ENCODE assay signal across 1 cellular context in genomic region chr12:54000105-54000773, GRCh38.
TF ChIP-seq lines count a peak whose summit lies in the region.

Gene HOXC9, plus strand, starts transcription at chr12:54000161. Its CDS starts 28 bp downstream, at chr12:54000189.

TF ChIP-seq in K562, 482 proteins besides CTCF, POLR2A, EP300 and RAD21 (continued from another document and continues in another):
- no peak for TF ChIP-seq TARDBP (IDR thresholded peaks at IDR 0.05)
- no peak for TF ChIP-seq ILF3 (IDR thresholded peaks at IDR 0.05; ENCODE audit: borderline replicate concordance)
- no peak for TF ChIP-seq CCAR2 (IDR thresholded peaks at IDR 0.05; ENCODE audit: low read depth, low read length)
- no peak for TF ChIP-seq KLF10 (CRISPR knock-in tag; IDR thresholded peaks at IDR 0.05)
- TF ChIP-seq DPF2 (IDR thresholded peaks at IDR 0.05) = no peak
- TF ChIP-seq ETS2 (tag; IDR thresholded peaks at IDR 0.05; ENCODE audit: borderline replicate concordance, poor library complexity, severe bottlenecking) = no peak
- TF ChIP-seq ZNF263 (CRISPR knock-in tag; IDR thresholded peaks at IDR 0.05; ENCODE audit: borderline replicate concordance) = peak; percentile 64
- no peak for TF ChIP-seq KDM4B (IDR thresholded peaks at IDR 0.05; ENCODE audit: borderline replicate concordance in 2 of 2, low read depth in 1 of 2)
- peak; percentile 36; the same call in 1 of the 2 replicates for TF ChIP-seq HNRNPL (IDR thresholded peaks at IDR 0.05; ENCODE audit: low read depth, low read length)
- no peak for TF ChIP-seq MED1 (CRISPR knock-in tag; IDR thresholded peaks at IDR 0.05; ENCODE audit: borderline replicate concordance)
- peak; percentile 86; the same call in 1 of the 2 replicates for TF ChIP-seq ZNF830 (CRISPR knock-in tag; IDR thresholded peaks at IDR 0.05)
- TF ChIP-seq ZBTB26 (CRISPR knock-in tag; IDR thresholded peaks at IDR 0.05) = no peak
- no peak for TF ChIP-seq GATA2 (CRISPR knock-in tag; IDR thresholded peaks at IDR 0.05)
- no peak for TF ChIP-seq ZBTB9 (CRISPR knock-in tag; IDR thresholded peaks at IDR 0.05)
- peak; percentile 32 to 58; a peak in 2 of 4 replicates for TF ChIP-seq NONO (IDR thresholded peaks at IDR 0.05; ENCODE audit: low read depth in 2 of 2, low read length in 1 of 2)
- TF ChIP-seq SP1 (CRISPR knock-in tag; IDR thresholded peaks at IDR 0.05) = peak; percentile 56; the same call in 1 of the 2 replicates
- no peak for TF ChIP-seq HMG20A (CRISPR knock-in tag; conservative IDR thresholded peaks at IDR 0.05)
- no peak; the same call in 1 of the 2 replicates for TF ChIP-seq MYC (IDR thresholded peaks at IDR 0.05; ENCODE audit: low read depth, low read length)
- no peak for TF ChIP-seq MYC (CRISPR knock-in tag; IDR thresholded peaks at IDR 0.05; ENCODE audit: borderline replicate concordance, low read depth)
- no peak for TF ChIP-seq CBX5 (IDR thresholded peaks at IDR 0.05; ENCODE audit: borderline replicate concordance, low read depth)
- no peak for TF ChIP-seq JUN (IDR thresholded peaks at IDR 0.05; ENCODE audit: borderline replicate concordance, low read depth, low read length)
- no peak; the same call in 1 of the 2 replicates for TF ChIP-seq JUN (CRISPR knock-in tag; IDR thresholded peaks at IDR 0.05; ENCODE audit: borderline replicate concordance)
- TF ChIP-seq SAP30 (IDR thresholded peaks at IDR 0.05; ENCODE audit: borderline replicate concordance, insufficient read depth, low read depth, low read length, poor library complexity, severe bottlenecking) = peak; percentile 57
- TF ChIP-seq TCFL5 (CRISPR knock-in tag; conservative IDR thresholded peaks at IDR 0.05) = no peak
- TF ChIP-seq PPARD (CRISPR knock-in tag; IDR thresholded peaks at IDR 0.05) = no peak
- TF ChIP-seq ZNF551 (CRISPR knock-in tag; IDR thresholded peaks at IDR 0.05) = no peak
- TF ChIP-seq GATAD2A (IDR thresholded peaks at IDR 0.05) = no peak
- TF ChIP-seq SREBF2 (CRISPR knock-in tag; IDR thresholded peaks at IDR 0.05) = no peak
- no peak for TF ChIP-seq ZNF347 (CRISPR knock-in tag; IDR thresholded peaks at IDR 0.05; ENCODE audit: low read depth)
- no peak for TF ChIP-seq ZNF318 (IDR thresholded peaks at IDR 0.05; ENCODE audit: borderline replicate concordance in 1 of 2, low read depth in 1 of 2)
- no peak for TF ChIP-seq HCFC1 (IDR thresholded peaks at IDR 0.05; ENCODE audit: low read depth, low read length)
- no peak for TF ChIP-seq RBM15 (IDR thresholded peaks at IDR 0.05; ENCODE audit: insufficient read depth, low read length)
- 0 out of 2 replicates have a peak, but pooled peaks have one; percentile 17 for TF ChIP-seq MYNN (IDR thresholded peaks at IDR 0.05)
- TF ChIP-seq MYNN (CRISPR knock-in tag; IDR thresholded peaks at IDR 0.05) = no peak
- 0 out of 2 replicates have a peak, but pooled peaks have one; percentile 9 for TF ChIP-seq E2F4 (CRISPR knock-in tag; IDR thresholded peaks at IDR 0.05; ENCODE audit: low read depth)
- TF ChIP-seq NR1H2 (CRISPR knock-in tag; IDR thresholded peaks at IDR 0.05) = no peak
- no peak for TF ChIP-seq DEAF1 (CRISPR knock-in tag; IDR thresholded peaks at IDR 0.05)
- TF ChIP-seq ZBTB40 (IDR thresholded peaks at IDR 0.05) = peak; percentile 31; the same call in 1 of the 2 replicates
- TF ChIP-seq ZBTB40 (CRISPR knock-in tag; IDR thresholded peaks at IDR 0.05) = no peak
- no peak for TF ChIP-seq NR2F6 (CRISPR knock-in tag; IDR thresholded peaks at IDR 0.05)
